ENCODE assay signal across 8 cellular contexts in the genomic region with DNA sequence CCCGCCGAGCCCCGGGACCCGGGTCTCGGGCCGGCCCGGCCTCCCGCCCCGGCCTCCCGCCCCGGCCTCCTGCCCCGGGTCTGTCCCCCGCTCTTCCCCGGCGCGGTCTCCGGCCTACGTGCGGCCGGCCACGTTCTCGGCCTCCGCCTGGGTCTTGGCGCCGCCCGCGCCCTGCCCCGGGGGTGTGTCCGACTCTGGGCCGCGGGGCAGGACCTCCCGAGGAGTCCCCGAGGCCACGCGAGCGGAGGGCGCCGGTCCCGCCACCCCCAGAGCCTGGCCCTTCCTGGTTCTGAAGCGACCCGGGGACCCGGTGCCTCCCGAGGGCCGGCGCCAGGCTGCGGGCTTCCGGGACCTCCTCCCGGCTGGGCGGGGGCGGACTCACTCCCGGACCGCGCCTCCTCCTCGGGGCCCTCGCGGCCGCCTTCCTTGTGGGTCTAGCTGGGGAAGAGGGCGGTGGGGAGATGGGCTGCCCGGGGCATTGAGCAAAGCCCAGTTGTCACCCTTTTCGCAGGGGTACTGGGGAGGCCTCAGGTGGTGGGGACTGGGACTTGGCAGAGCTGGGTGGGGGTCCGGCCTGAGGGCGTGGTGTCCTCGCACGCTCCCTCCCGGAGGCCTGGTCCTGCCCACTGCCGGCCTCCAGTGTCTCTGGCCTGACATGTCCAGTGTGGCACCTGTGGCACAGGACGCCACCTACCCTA. TPM values are rescaled to one million over a fixed set of nuclear protein-coding genes. Genes with fewer than 3 reads are reported as not detected.
DNase-seq lines count a peak whose midpoint lies in the region; ATAC-seq, FAIRE-seq and TF ChIP-seq lines count a peak whose summit lies in the region.

No MANE protein-coding gene starts in this region.

- H3K27me3 Mint-ChIP-seq in WTC11 (ENCODE audit: low read depth), result peaks cover 11% of the 10 kb centered on the region

- no peaks in the 10 kb centered on the region for H3K9me3 Mint-ChIP-seq in WTC11

- H3K4me2 ChIP-seq in DOHH2 (ENCODE audit: low read length), result peak overlapping the region; percentile 97
- peak overlapping the region; percentile 94 for H3K4me2 ChIP-seq in Loucy (ENCODE audit: low read depth, low read length, poor library complexity, severe bottlenecking)
- H3K4me2 ChIP-seq in keratinocyte (ENCODE audit: control insufficient read depth, extremely low read depth, insufficient read depth, low read depth, low read length), result peak overlapping the region; percentile 96

- POLR2A ChIA-PET in WTC11 (lab: Charles Lee), result no interaction called here

- H3K36me3 Mint-ChIP-seq in WTC11, result no peaks in the 10 kb centered on the region

- dilution Hi-C loops in keratinocyte (cut with MboI; ENCODE audit: extremely low pct_ligation_motif_present, low sequenced_read_pairs), result no loop called here

- peaks cover 10% of the 10 kb centered on the region for H3K27me3 ChIP-seq in DOHH2 (ENCODE audit: control insufficient read depth, low read length)
- no peaks in the 10 kb centered on the region for H3K27me3 ChIP-seq in Loucy (ENCODE audit: insufficient read depth, low read length, poor library complexity, severe bottlenecking)
- peaks cover 5% of the 10 kb centered on the region for H3K27me3 ChIP-seq in keratinocyte (ENCODE audit: control insufficient read depth, extremely low read depth, insufficient read depth, low read length)

- H3K9me3 ChIP-seq in DOHH2 (ENCODE audit: control insufficient read depth, insufficient read depth, low read length) (no peaks in the 10 kb centered on the region), Loucy (ENCODE audit: insufficient read depth, low read depth, low read length) (no peaks in the 10 kb centered on the region), keratinocyte (ENCODE audit: control insufficient read depth, low read depth, low read length) (no peaks in the 10 kb centered on the region)

- peak overlapping the region; percentile 76 for H3K4me3 Mint-ChIP-seq in WTC11

- H3K79me2 ChIP-seq in DOHH2 (ENCODE audit: control insufficient read depth, low read length) (peaks cover 53% of the 10 kb centered on the region), Loucy (ENCODE audit: insufficient read depth, low read length) (peaks cover 52% of the 10 kb centered on the region), keratinocyte (ENCODE audit: control insufficient read depth, insufficient read depth, low read length) (peaks cover 31% of the 10 kb centered on the region)

- no peak overlapping the region; the same call in 1 of the 2 replicates for H3K27ac Mint-ChIP-seq in WTC11

- H3K27ac ChIP-seq in DOHH2 (ENCODE audit: low read depth, low read length), result peak overlapping the region; percentile 60
- peak overlapping the region; percentile 43 for H3K27ac ChIP-seq in keratinocyte (ENCODE audit: control insufficient read depth, insufficient read depth, low read length)

- H3K4me1 ChIP-seq in DOHH2 (ENCODE audit: control insufficient read depth, low read length), result peaks cover 74% of the 10 kb centered on the region
- H3K4me1 ChIP-seq in Loucy (ENCODE audit: insufficient read depth, low read length, poor library complexity, severe bottlenecking), result peaks cover 46% of the 10 kb centered on the region
- peaks cover 15% of the 10 kb centered on the region for H3K4me1 ChIP-seq in keratinocyte (ENCODE audit: control insufficient read depth, extremely low read depth, insufficient read depth, low read length)

- DNase-seq in WTC11 (ENCODE audit: low spot score) (peak; percentile 42), keratinocyte (ENCODE audit: low read depth, low spot score) (no peak), middle frontal gyrus (ENCODE audit: extremely low spot score, low spot score) (no peak)
- DNase-seq in central memory CD4-positive, alpha-beta T cell, result peak; percentile 44
- DNase-seq in stimulated activated CD4-positive, alpha-beta T cell treated with anti-CD3 and anti-CD28 coated beads, Interleukin-12 subunit alpha, Interleukin-12 subunit beta, amount 100 ng/mL, for 48 hours (ENCODE audit: low read depth in 2 of 3, low spot score in 1 of 3), result peak in 2 of 3 donors; percentile 22 to 60

- peak overlapping the region; percentile 78 for H2AFZ ChIP-seq in Loucy (ENCODE audit: low read length)
- H2AFZ ChIP-seq in keratinocyte (ENCODE audit: control insufficient read depth, low read length), result peak overlapping the region; percentile 6

- H3K9me2 ChIP-seq in DOHH2 (replicated peaks; ENCODE audit: control insufficient read depth, low read length) (no peaks in the 10 kb centered on the region), Loucy (replicated peaks; ENCODE audit: low read depth, low read length) (no peaks in the 10 kb centered on the region)

- H4K20me1 ChIP-seq in DOHH2 (ENCODE audit: control insufficient read depth, insufficient read depth, low read depth, low read length) (peaks cover 20% of the 10 kb centered on the region; the same call in 1 of the 2 replicates), Loucy (ENCODE audit: insufficient read depth, low read length, poor library complexity, severe bottlenecking) (peaks cover 36% of the 10 kb centered on the region), keratinocyte (ENCODE audit: control insufficient read depth, extremely low read depth, insufficient read depth, low read length) (peaks cover 6% of the 10 kb centered on the region)

- peak; percentile 11 for ATAC-seq in GM21825 (IDR thresholded peaks at IDR 0.05; ENCODE audit: unreplicated experiment)
- ATAC-seq in WTC11, result peak; percentile 13

- TF ChIP-seq CTCF in DOHH2 (IDR thresholded peaks at IDR 0.05; ENCODE audit: low read depth, low read length, poor library complexity, severe bottlenecking) (no peak), Loucy (conservative IDR thresholded peaks at IDR 0.05; ENCODE audit: low read length) (no peak), WTC11 (IDR thresholded peaks at IDR 0.05) (no peak), keratinocyte (optimal IDR thresholded peaks at IDR 0.05 in 1 of 3, IDR thresholded peaks at IDR 0.05 in 1 of 3, conservative IDR thresholded peaks at IDR 0.05 in 1 of 3; ENCODE audit: extremely low read depth in 1 of 3, insufficient read depth in 2 of 3, low read length in 3 of 3) (no peak)

- CTCF ChIA-PET in WTC11 (lab: Charles Lee), result interaction anchor here (1.0 to 1.2 kb wide), 2 partner anchors 38 to 183 kb away, joined by 3 read pairs; no protein-coding TSS in a partner anchor

- H3K9me1 ChIP-seq in keratinocyte (ENCODE audit: control insufficient read depth, extremely low read depth, insufficient read depth, low read length), result no peaks in the 10 kb centered on the region

- H3K4me3 ChIP-seq in DOHH2 (ENCODE audit: low read length), result peak overlapping the region; percentile 78
- peak overlapping the region; percentile 91 for H3K4me3 ChIP-seq in Loucy (ENCODE audit: low read length, poor library complexity, severe bottlenecking)
- peak overlapping the region; percentile 72 to 80 (median 76) for H3K4me3 ChIP-seq in keratinocyte (ENCODE audit: control insufficient read depth in 2 of 3, extremely low read depth in 1 of 3, insufficient read depth in 2 of 3, low read depth in 1 of 3, low read length in 3 of 3)

- peak overlapping the region; percentile 78 for H3K9ac ChIP-seq in Loucy (ENCODE audit: low read depth, low read length, poor library complexity, severe bottlenecking)
- H3K9ac ChIP-seq in keratinocyte (ENCODE audit: control insufficient read depth, extremely low read depth, insufficient read depth, low read length), result peak overlapping the region; percentile 78

- H3F3A ChIP-seq in DOHH2 (ENCODE audit: control insufficient read depth, insufficient read depth), result peaks cover 8% of the 10 kb centered on the region
- no peaks in the 10 kb centered on the region for H3F3A ChIP-seq in Loucy (ENCODE audit: low read depth)

- peaks cover 42% of the 10 kb centered on the region for H3K36me3 ChIP-seq in DOHH2 (ENCODE audit: control insufficient read depth, low read length)
- H3K36me3 ChIP-seq in Loucy (ENCODE audit: insufficient read depth, low read length), result no peaks in the 10 kb centered on the region
- H3K36me3 ChIP-seq in keratinocyte (ENCODE audit: control insufficient read depth in 2 of 2, extremely low read depth in 1 of 2, insufficient read depth in 2 of 2, low read length in 2 of 2), result no peaks in the 10 kb centered on the region

- no peak for FAIRE-seq in keratinocyte (lab: Jason Lieb, UNC)

- H3K4me1 Mint-ChIP-seq in WTC11, result peaks cover 34% of the 10 kb centered on the region

RNA-seq across cellular contexts. Expression of gene PFKL, which starts 0.6 kb away (rescaled TPM):
- 134 to 151 TPM (median 143 TPM) in 3 replicates for total RNA-seq in WTC11 (2021)
- 46.6 to 73.3 TPM (median 58.9 TPM) in 3 replicates for polyA plus RNA-seq in keratinocyte
- polyA plus RNA-seq in keratinocyte (2011; ENCODE audit: low read depth), result 49.8 TPM
- 28.3 and 70.5 TPM in 2 replicates for polyA plus RNA-seq in keratinocyte (2011; cell fraction: cytosol; rRNA removed)
- polyA plus RNA-seq in keratinocyte (2011; cell fraction: nucleus; rRNA removed), result 86.3 and 114 TPM in 2 replicates
- 58.2 and 77.3 TPM in 2 replicates for polyA plus RNA-seq in keratinocyte (2012; ENCODE audit: low replicate concordance)
- polyA minus RNA-seq in keratinocyte, result 50.1 to 123 TPM (median 66.8 TPM) in 3 replicates
- polyA minus RNA-seq in keratinocyte (2011; cell fraction: cytosol; rRNA and poly(A)+ RNA removed), result 130 TPM
- 61.1 and 69.0 TPM in 2 replicates for polyA minus RNA-seq in keratinocyte (2011; cell fraction: nucleus; rRNA and poly(A)+ RNA removed)

RNA-seq across cellular contexts. Expression of gene AIRE, which starts 14.7 kb away (rescaled TPM):
- total RNA-seq in WTC11 (2021), result 0.05 to 0.09 TPM in 2 of 3 replicates, not detected in the other
- polyA plus RNA-seq in keratinocyte, result not detected in 3 replicates
- not detected for polyA plus RNA-seq in keratinocyte (2011; ENCODE audit: low read depth)
- polyA plus RNA-seq in keratinocyte (2011; cell fraction: cytosol; rRNA removed), result not detected in 2 replicates
- polyA plus RNA-seq in keratinocyte (2011; cell fraction: nucleus; rRNA removed), result not detected in 2 replicates
- not detected in 2 replicates for polyA plus RNA-seq in keratinocyte (2012; ENCODE audit: low replicate concordance)
- not detected in 3 replicates for polyA minus RNA-seq in keratinocyte
- not detected for polyA minus RNA-seq in keratinocyte (2011; cell fraction: cytosol; rRNA and poly(A)+ RNA removed)
- not detected in 2 replicates for polyA minus RNA-seq in keratinocyte (2011; cell fraction: nucleus; rRNA and poly(A)+ RNA removed)

RNA-seq across cellular contexts. Expression of gene DNMT3L, which starts 38.7 kb away (rescaled TPM):
- not detected in 3 replicates for total RNA-seq in WTC11 (2021)
- polyA plus RNA-seq in keratinocyte, result not detected in 3 replicates
- polyA plus RNA-seq in keratinocyte (2011; ENCODE audit: low read depth), result not detected
- polyA plus RNA-seq in keratinocyte (2011; cell fraction: cytosol; rRNA removed), result not detected in 2 replicates
- polyA plus RNA-seq in keratinocyte (2011; cell fraction: nucleus; rRNA removed), result not detected in 2 replicates
- not detected in 2 replicates for polyA plus RNA-seq in keratinocyte (2012; ENCODE audit: low replicate concordance)
- polyA minus RNA-seq in keratinocyte, result not detected in 3 replicates
- polyA minus RNA-seq in keratinocyte (2011; cell fraction: cytosol; rRNA and poly(A)+ RNA removed), result not detected
- not detected in 2 replicates for polyA minus RNA-seq in keratinocyte (2011; cell fraction: nucleus; rRNA and poly(A)+ RNA removed)

RNA-seq across cellular contexts. Expression of gene CFAP410, which starts 38.8 kb away (rescaled TPM):
- 14.0 to 19.3 TPM (median 15.8 TPM) in 3 replicates for total RNA-seq in WTC11 (2021)
- polyA plus RNA-seq in keratinocyte, result 2.2 to 5.7 TPM (median 2.9 TPM) in 3 replicates
- polyA plus RNA-seq in keratinocyte (2011; ENCODE audit: low read depth), result 1.3 TPM
- 1.3 and 5.7 TPM in 2 replicates for polyA plus RNA-seq in keratinocyte (2011; cell fraction: cytosol; rRNA removed)
- polyA plus RNA-seq in keratinocyte (2011; cell fraction: nucleus; rRNA removed), result 8.0 and 11.9 TPM in 2 replicates
- polyA plus RNA-seq in keratinocyte (2012; ENCODE audit: low replicate concordance), result 5.4 and 6.2 TPM in 2 replicates
- polyA minus RNA-seq in keratinocyte, result 1.6 to 2.9 TPM (median 2.3 TPM) in 3 replicates
- 4.0 TPM for polyA minus RNA-seq in keratinocyte (2011; cell fraction: cytosol; rRNA and poly(A)+ RNA removed)
- polyA minus RNA-seq in keratinocyte (2011; cell fraction: nucleus; rRNA and poly(A)+ RNA removed), result 2.4 and 3.4 TPM in 2 replicates

RNA-seq across cellular contexts. Expression of gene TRPM2, which starts 53.0 kb away (rescaled TPM):
- 0.64 to 1.4 TPM (median 0.92 TPM) in 3 replicates for total RNA-seq in WTC11 (2021)
- 0.31 to 0.60 TPM (median 0.52 TPM) in 3 replicates for polyA plus RNA-seq in keratinocyte
- not detected for polyA plus RNA-seq in keratinocyte (2011; ENCODE audit: low read depth)
- 0.32 and 0.87 TPM in 2 replicates for polyA plus RNA-seq in keratinocyte (2011; cell fraction: cytosol; rRNA removed)
- 0.27 and 0.35 TPM in 2 replicates for polyA plus RNA-seq in keratinocyte (2011; cell fraction: nucleus; rRNA removed)
- 0.13 and 0.31 TPM in 2 replicates for polyA plus RNA-seq in keratinocyte (2012; ENCODE audit: low replicate concordance)
- not detected in 3 replicates for polyA minus RNA-seq in keratinocyte
- polyA minus RNA-seq in keratinocyte (2011; cell fraction: cytosol; rRNA and poly(A)+ RNA removed), result 3.8 TPM
- 0.53 TPM in 1 of 2 replicates, not detected in the other for polyA minus RNA-seq in keratinocyte (2011; cell fraction: nucleus; rRNA and poly(A)+ RNA removed)

Comparison
In these comparisons a context has a peak if more than half of its experiments do, and no peak if none do; other contexts are left out.
1. DNase-seq: peak in WTC11 (single experiment), central memory CD4-positive, alpha-beta T cell (single experiment) and stimulated activated CD4-positive, alpha-beta T cell treated with anti-CD3 and anti-CD28 coated beads, Interleukin-12 subunit alpha, Interleukin-12 subunit beta, amount 100 ng/mL, for 48 hours (2 of 3); none in keratinocyte (single experiment) and middle frontal gyrus (single experiment).
2. Peak in every context shown above with its lines, with median percentiles within 50 percentile points of each other: H3K4me2 ChIP-seq and H3K4me3 ChIP-seq.